ENCODE assay signal across 14 cellular contexts in the genomic region with DNA sequence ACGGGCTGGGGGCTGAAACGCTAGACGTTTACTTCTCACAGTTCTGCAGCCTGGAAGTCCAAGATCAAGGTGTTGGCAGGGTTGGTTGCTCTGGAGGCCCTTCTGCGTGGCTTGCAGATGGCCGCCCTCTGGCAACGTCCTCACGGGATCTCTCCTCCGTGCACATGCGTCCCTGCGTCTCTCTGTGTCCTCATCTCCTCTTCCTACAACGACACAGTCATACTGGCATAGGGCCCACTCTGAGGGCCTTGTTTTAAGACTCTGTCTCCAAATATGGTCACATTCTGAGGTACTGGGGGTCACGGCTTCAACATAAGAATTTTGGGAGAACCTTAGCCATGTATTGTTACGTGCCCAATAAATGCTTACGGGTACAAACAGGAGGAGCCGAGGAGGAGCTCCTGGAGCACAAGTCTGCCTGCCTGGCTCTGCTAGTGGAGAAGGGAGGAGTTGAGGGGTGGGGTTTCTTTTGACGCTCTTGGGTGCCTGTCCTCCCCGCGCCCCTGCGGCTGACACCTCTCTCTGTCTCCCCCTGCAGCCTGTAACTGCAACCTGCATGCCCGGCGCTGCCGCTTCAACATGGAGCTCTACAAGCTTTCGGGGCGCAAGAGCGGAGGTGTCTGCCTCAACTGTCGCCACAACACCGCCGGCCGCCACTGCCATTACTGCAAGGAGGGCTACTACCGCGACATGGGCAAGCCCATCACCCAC.
A peak's percentile ranks its signal among the peaks of the same experiment; 100 is the strongest.
DNase-seq lines count a peak whose midpoint lies in the region; ATAC-seq, FAIRE-seq and TF ChIP-seq lines count a peak whose summit lies in the region.
"Had no signal": no experiment of that assay in that cellular context is flagged by ENCODE, and none has a peak within 500 bp of the region (broad histone marks: within the 10 kb centered on the region; RNA-seq: fewer than 3 reads in every experiment).

No MANE protein-coding gene starts in this region.

- TF ChIP-seq RAD21 in A549 (conservative IDR thresholded peaks at IDR 0.05 in 1 of 2, IDR thresholded peaks at IDR 0.05 in 1 of 2) (peak; percentile 24 to 34; a peak in 1 of 5 replicates), HCT116 (IDR thresholded peaks at IDR 0.05; ENCODE audit: low read depth) (peak; percentile 20; the same call in 1 of the 2 replicates)

- H3K4me3 ChIP-seq in A549: no peak overlapping the region
- no peak overlapping the region for H3K4me3 ChIP-seq in HCT116 (replicated peaks in 1 of 2; ENCODE audit: low read depth in 1 of 2, low read length in 2 of 2)
- peak overlapping the region; percentile 15 to 47 for H3K4me3 ChIP-seq in ascending aorta
- H3K4me3 ChIP-seq in mucosa of rectum (ENCODE audit: low read length in 2 of 2): no peak overlapping the region

- H3K9me3 ChIP-seq in A549 (peaks cover 14% of the 10 kb centered on the region), HCT116 (ENCODE audit: control insufficient read depth in 1 of 2, insufficient read depth in 1 of 2, low read depth in 1 of 2, low read length in 2 of 2) (no peaks in the 10 kb centered on the region), ascending aorta (no peaks in the 10 kb centered on the region), mucosa of rectum (ENCODE audit: control insufficient read depth in 2 of 2, low read length in 2 of 2) (no peaks in the 10 kb centered on the region)
- H3K9me3 ChIP-seq: BE2C had no signal

- 63% methylated on average over 31 of the region's 31 CpGs for WGBS in A549 (ENCODE audit: missing lambda C conversion rate)

- peak in 1 of 2 experiments; percentile 75; a peak in 3 of 6 replicates for ATAC-seq in A549
- peak; percentile 91 for ATAC-seq in HCT116
- ATAC-seq in HG03565 (IDR thresholded peaks at IDR 0.05; ENCODE audit: unreplicated experiment): no peak
- ATAC-seq: activated CD8-positive, alpha-beta memory T cell treated with anti-CD3 and anti-CD28 coated beads, Interleukin-2, amount 10 ng/mL, durations not matched to agents 7 days and 5 days; left colon had no signal

- H3K9me2 ChIP-seq in HCT116 (ENCODE audit: insufficient read depth): no peaks in the 10 kb centered on the region

- H4K20me1 ChIP-seq in HCT116 (ENCODE audit: insufficient read depth): no peaks in the 10 kb centered on the region

- POLR2A ChIA-PET in A549 (lab: Yijun Ruan, JAX): no interaction called here
- POLR2A ChIA-PET in HCT116 (lab: Charles Lee): no interaction called here

- DNase-seq in A549 (ENCODE audit: low read depth in 1 of 2, low spot score in 1 of 2) (peak; percentile 32 to 44), HCT116 (ENCODE audit: low read depth, low spot score) (no peak), ascending aorta (ENCODE audit: low spot score in 2 of 2) (peak; percentile 40 to 94), caudate nucleus (lab: John Stamatoyannopoulos, UW) (no peak), NCI-H226 (no peak), posterior cingulate gyrus (no peak)
- DNase-seq: activated CD8-positive, alpha-beta memory T cell treated with anti-CD3 and anti-CD28 coated beads, Interleukin-2, amount 10 ng/mL, durations not matched to agents 7 days and 5 days; BE2C; cortex of kidney; foreskin melanocyte; KBM-7; left colon had no signal

- H3K27ac ChIP-seq in A549 (no peak overlapping the region), HCT116 (ENCODE audit: low read depth, low read length) (no peak overlapping the region), ascending aorta (peak overlapping the region; percentile 85 to 86), mucosa of rectum (ENCODE audit: low read depth in 2 of 2, low read length in 2 of 2) (peak overlapping the region; percentile 48 to 57), caudate nucleus (ENCODE audit: low read depth, low read length) (no peak overlapping the region)

- H3K9ac ChIP-seq in HCT116 (ENCODE audit: low read length) (no peak overlapping the region), mucosa of rectum (ENCODE audit: low read depth in 1 of 2, low read length in 2 of 2) (no peak overlapping the region)

- TF ChIP-seq CTCF in A549 (IDR thresholded peaks at IDR 0.05): peak; percentile 26; the same call in 1 of the 3 replicates
- peak in 2 of 3 experiments; percentile 60 to 68; a peak in 4 of 6 replicates for TF ChIP-seq CTCF in HCT116 (IDR thresholded peaks at IDR 0.05 in 2 of 3, conservative IDR thresholded peaks at IDR 0.05 in 1 of 3; ENCODE audit: borderline replicate concordance in 1 of 3, insufficient read depth in 1 of 3, low read depth in 2 of 3, low read length in 2 of 3)
- TF ChIP-seq CTCF in ascending aorta (IDR thresholded peaks at IDR 0.05): peak; percentile 56 to 69 (median 66)

- FAIRE-seq in A549 (lab: Jason Lieb, UNC): no peak

- H3K4me2 ChIP-seq in A549 (no peak overlapping the region), HCT116 (ENCODE audit: low read length) (peak overlapping the region; percentile 27; the same call in 1 of the 2 replicates)

- H3K4me1 ChIP-seq in A549 (no peaks in the 10 kb centered on the region; the same call in 2 of the 3 replicates), HCT116 (ENCODE audit: control insufficient read depth in 1 of 2, insufficient read depth in 2 of 2, low read length in 2 of 2) (peaks cover 0 to 14% of the 10 kb centered on the region in 2 experiments; a peak in 1 of 4 replicates), ascending aorta (peaks cover 6 to 29% of the 10 kb centered on the region in 2 donors), mucosa of rectum (ENCODE audit: control insufficient read depth in 2 of 2, insufficient read depth in 2 of 2, low read length in 2 of 2) (peaks cover 0 to 3% of the 10 kb centered on the region in 2 donors)
- H3K4me1 ChIP-seq: BE2C had no signal

- H3K27me3 ChIP-seq in HCT116 (ENCODE audit: insufficient read depth, low read length) (no peaks in the 10 kb centered on the region), ascending aorta (no peaks in the 10 kb centered on the region), mucosa of rectum (ENCODE audit: control insufficient read depth in 2 of 2, insufficient read depth in 2 of 2, low read length in 2 of 2) (no peaks in the 10 kb centered on the region)
- H3K27me3 ChIP-seq: BE2C had no signal

- intact Hi-C loops in HCT116 (cut with micrococcal nuclease) (no loop called here), ascending aorta (cut with DNase I) (loop anchor here (1.0 to 5.0 kb wide), 5 partner anchors 11 to 140 kb away; no protein-coding TSS in a partner anchor), posterior cingulate gyrus (cut with DNase I) (no loop called here)

- CTCF ChIA-PET in A549 (lab: Yijun Ruan, JAX) (interaction anchor here (0.6 to 1.7 kb wide), 6 partner anchors 10 to 37 kb away, joined by 3 to 5 read pairs (median 3); no protein-coding TSS in a partner anchor), HCT116 (lab: Charles Lee) (no interaction called here)

- H3K36me3 ChIP-seq in HCT116 (ENCODE audit: control insufficient read depth in 1 of 2, insufficient read depth in 2 of 2, low read length in 2 of 2) (no peaks in the 10 kb centered on the region), ascending aorta (no peaks in the 10 kb centered on the region), mucosa of rectum (ENCODE audit: control insufficient read depth in 2 of 2, insufficient read depth in 2 of 2, low read length in 2 of 2) (no peaks in the 10 kb centered on the region)
- H3K36me3 ChIP-seq: BE2C had no signal

- no peaks in the 10 kb centered on the region for H3K79me2 ChIP-seq in HCT116 (ENCODE audit: insufficient read depth, low read length)

- BruUV-seq in HCT116 (replicated peaks; lab: Mats Ljungman, UMichigan): no TSS peak

- no peak for TF ChIP-seq EP300 in A549 (IDR thresholded peaks at IDR 0.05)

- no peak overlapping the region for H2AFZ ChIP-seq in HCT116 (ENCODE audit: low read depth, low read length, poor library complexity, severe bottlenecking)

- TF ChIP-seq POLR2A in A549 (IDR thresholded peaks at IDR 0.05; ENCODE audit: low read length) (no peak), HCT116 (IDR thresholded peaks at IDR 0.05; ENCODE audit: borderline replicate concordance, extremely low read depth, insufficient read depth, insufficient read length) (no peak)

- RAD21 ChIA-PET in HCT116 (lab: Charles Lee; ENCODE audit: low non-redundant PET in 1 of 2, low total read pairs in 2 of 2, uncharacterized antibody in 2 of 2, unreplicated experiment in 2 of 2): no interaction called here

TF ChIP-seq in A549, 52 proteins besides CTCF, POLR2A, EP300 and RAD21 (continues in another document):
- TF ChIP-seq HOXA7 (CRISPR knock-in tag; IDR thresholded peaks at IDR 0.05) (no peak), MAFK (IDR thresholded peaks at IDR 0.05; ENCODE audit: partially characterized antibody) (no peak), ESRRA (IDR thresholded peaks at IDR 0.05; ENCODE audit: borderline replicate concordance, low read length) (no peak), MYC (IDR thresholded peaks at IDR 0.05; ENCODE audit: borderline replicate concordance, low read length) (no peak), CHD4 (IDR thresholded peaks at IDR 0.05; ENCODE audit: borderline replicate concordance) (no peak), JUNB (IDR thresholded peaks at IDR 0.05) (no peak), TFCP2L1 (CRISPR knock-in tag; IDR thresholded peaks at IDR 0.05) (no peak)
- TF ChIP-seq, protein P1, sequence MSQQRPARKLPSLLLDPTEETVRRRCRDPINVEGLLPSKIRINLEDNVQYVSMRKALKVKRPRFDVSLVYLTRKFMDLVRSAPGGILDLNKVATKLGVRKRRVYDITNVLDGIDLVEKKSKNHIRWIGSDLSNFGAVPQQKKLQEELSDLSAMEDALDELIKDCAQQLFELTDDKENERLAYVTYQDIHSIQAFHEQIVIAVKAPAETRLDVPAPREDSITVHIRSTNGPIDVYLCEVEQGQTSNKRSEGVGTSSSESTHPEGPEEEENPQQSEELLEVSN (IDR thresholded peaks at IDR 0.05; ENCODE audit: borderline replicate concordance, low read depth): no peak

Comparison
In these comparisons a context has a peak if more than half of its experiments do, and no peak if none do; other contexts are left out.
1. DNase-seq: peak in A549 (2 of 2) and ascending aorta (2 of 2); none in HCT116 (single experiment), caudate nucleus (0 of 61), NCI-H226 (single experiment) and posterior cingulate gyrus (0 of 10).
2. H3K27ac ChIP-seq: peak in ascending aorta (2 of 2) and mucosa of rectum (2 of 2); none in A549 (0 of 2), HCT116 (single experiment) and caudate nucleus (single experiment).
3. H3K4me3 ChIP-seq: peak in ascending aorta (2 of 2); none in A549 (single experiment), HCT116 (0 of 2) and mucosa of rectum (0 of 2).
4. Peak in every context shown above with its lines, with median percentiles within 50 percentile points of each other: CTCF ChIP-seq.